29 cellular contexts compared by ENCODE assay signal in the genomic region with DNA sequence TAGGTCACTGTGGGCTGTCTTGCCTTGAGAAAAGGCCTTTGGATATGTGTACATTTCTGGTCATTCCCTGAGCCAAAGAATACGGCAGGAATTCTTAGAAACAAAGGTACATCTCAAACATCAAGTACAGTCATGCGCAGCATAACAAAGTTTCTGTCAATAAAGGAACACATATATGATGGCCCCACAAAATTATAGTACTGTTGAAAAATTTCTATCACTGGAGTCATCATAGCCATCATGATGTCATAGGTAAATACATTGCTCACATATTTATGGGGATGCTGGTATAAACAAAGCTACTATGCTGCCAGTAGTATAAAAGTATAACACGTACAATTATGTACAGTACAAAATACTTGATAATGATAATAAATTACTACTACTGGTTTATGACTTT.
"Had no signal": no experiment of that assay in that cellular context is flagged by ENCODE, and none has a peak within 500 bp of the region (broad histone marks: within the 10 kb centered on the region; RNA-seq: fewer than 3 reads in every experiment).

No MANE protein-coding gene starts in this region.

- H3K4me3 ChIP-seq: esophagus squamous epithelium, gastroesophageal sphincter, heart right ventricle, hepatocyte had no signal

- H3K27me3 ChIP-seq: brain microvascular endothelial cell, esophagus squamous epithelium, gastroesophageal sphincter, heart right ventricle, hepatocyte had no signal

- H3K79me2 ChIP-seq: hepatocyte had no signal

- H3K27ac ChIP-seq: brain microvascular endothelial cell, epithelial cell of prostate, esophagus squamous epithelium, gastroesophageal sphincter, heart right ventricle, hepatocyte, VCaP had no signal

- H2AFZ ChIP-seq: hepatocyte had no signal

- H3K4me2 ChIP-seq: hepatocyte had no signal

- H3K4me1 ChIP-seq: esophagus squamous epithelium, gastroesophageal sphincter, heart right ventricle had no signal

- DNase-seq: activated CD4-positive, alpha-beta memory T cell treated with anti-CD3 and anti-CD28 coated beads, Interleukin-2, amount 10 ng/mL, durations not matched to agents 7 days and 5 days; activated CD4-positive, alpha-beta T cell treated with anti-CD3 and anti-CD28 coated beads for 1 hour; activated CD4-positive, alpha-beta T cell treated with anti-CD3 and anti-CD28 coated beads for 4 hours; activated CD4-positive, alpha-beta T cell treated with anti-CD3 and anti-CD28 coated beads, Interleukin-2, amount 10 ng/mL, durations not matched to agents 7 days and 5 days; activated CD4-positive, alpha-beta T cell treated with anti-CD3 and anti-CD28 coated beads, Interleukin-2, amount 50 U/mL, for 4 hours; activated CD8-positive, alpha-beta memory T cell treated with anti-CD3 and anti-CD28 coated beads, Interleukin-2, amount 50 U/mL, for 48 hours; activated gamma-delta T cell; activated naive CD4-positive, alpha-beta T cell; activated naive CD4-positive, alpha-beta T cell treated with anti-CD3 and anti-CD28 coated beads, Interleukin-2, amount 10 ng/mL, durations not matched to agents 7 days and 5 days; activated naive CD8-positive, alpha-beta T cell treated with anti-CD3 and anti-CD28 coated beads, Interleukin-2, amount 10 ng/mL, durations not matched to agents 7 days and 5 days; activated T-cell treated with anti-CD3 and anti-CD28 coated beads for 4 hours; activated T-cell treated with anti-CD3 and anti-CD28 coated beads, Interleukin-2, amount 50 U/mL, for 24 hours; activated T-cell treated with anti-CD3 and anti-CD28 coated beads, Interleukin-2, amount 50 U/mL, for 72 hours; brain microvascular endothelial cell; caudate nucleus; cortex of kidney; dermis blood vessel endothelial cell; effector CD4-positive, alpha-beta T cell; effector memory CD8-positive, alpha-beta T cell; esophagus squamous epithelium; foreskin melanocyte; heart right ventricle; T-helper 2 cell had no signal

- H3K36me3 ChIP-seq: brain microvascular endothelial cell, esophagus squamous epithelium, gastroesophageal sphincter, heart right ventricle had no signal

- ATAC-seq: activated naive CD4-positive, alpha-beta T cell treated with anti-CD3 and anti-CD28 coated beads, Interleukin-2, amount 50 U/mL, for 72 hours; activated T-cell treated with anti-CD3 and anti-CD28 coated beads, Interleukin-2, amount 50 U/mL, for 72 hours; effector memory CD8-positive, alpha-beta T cell; gastroesophageal sphincter; heart right ventricle; WTC11 had no signal
